In the genomic region with DNA sequence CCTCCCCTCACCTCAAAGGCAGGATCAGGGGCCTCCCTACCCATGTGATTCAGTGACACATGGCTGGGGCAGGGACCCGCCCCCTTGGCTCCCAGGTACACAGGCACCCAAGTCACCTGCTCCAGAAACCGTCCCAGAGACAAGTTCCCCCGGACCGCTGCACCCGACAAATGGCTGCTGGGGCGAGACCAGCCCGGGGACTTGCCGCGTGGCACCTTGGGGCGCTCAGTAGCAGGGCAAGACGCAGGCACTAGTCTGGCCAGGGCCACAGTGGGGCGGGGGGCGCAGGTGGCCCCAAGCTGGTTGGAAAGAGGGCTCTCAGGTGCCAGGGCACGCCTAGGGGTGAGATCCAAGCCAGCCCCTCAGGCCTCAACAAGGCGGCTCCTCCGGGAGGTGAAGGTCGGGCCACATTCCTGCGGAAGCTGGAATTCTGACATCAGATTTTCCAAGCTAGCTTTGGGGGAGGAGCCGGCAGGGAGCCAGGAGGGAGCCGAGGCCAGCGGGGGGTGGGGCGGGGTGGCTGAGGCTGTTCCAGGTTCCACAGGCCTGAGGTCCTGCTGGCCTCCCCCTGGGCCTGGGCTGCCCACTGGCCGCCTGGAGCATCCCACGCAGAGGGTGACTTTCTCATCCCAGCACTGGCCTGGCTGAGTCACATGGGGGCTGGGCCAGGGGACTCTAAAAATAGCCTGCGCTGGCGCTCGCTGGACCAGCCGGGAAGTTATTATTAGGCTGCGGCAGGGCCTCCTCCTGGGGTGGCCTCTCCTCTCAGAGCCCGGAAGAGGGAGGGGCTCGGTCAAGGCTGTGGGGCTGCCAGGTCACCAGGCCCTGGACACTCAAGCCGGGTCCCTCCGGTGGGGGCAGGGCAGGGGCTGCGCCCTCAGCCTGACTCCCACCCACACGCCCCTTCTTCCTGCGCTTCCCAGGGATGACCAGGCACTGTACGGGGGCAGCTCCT, we compare ENCODE assay signal across 8 cellular contexts. TPM values are rescaled to one million over a fixed set of nuclear protein-coding genes. Genes with fewer than 3 reads are reported as not detected.
A peak's percentile ranks its signal among the peaks of the same experiment; 100 is the strongest.
DNase-seq lines count a peak whose midpoint lies in the region; ATAC-seq, FAIRE-seq and TF ChIP-seq lines count a peak whose summit lies in the region.

No MANE protein-coding gene starts in this region.

- H3K4me3 Mint-ChIP-seq in activated CD8-positive, alpha-beta T cell treated with anti-CD3 and anti-CD28 coated beads, Interleukin-2, amount 10 ng/mL, durations not matched to agents 7 days and 5 days: no peak overlapping the region

- CTCF ChIA-PET in activated CD8-positive, alpha-beta T cell treated with anti-CD3 and anti-CD28 coated beads, Interleukin-2, amount 10 ng/mL, durations not matched to agents 7 days and 5 days (lab: Charles Lee): no interaction called here

- H3K9me3 ChIP-seq in esophagus squamous epithelium: no peaks in the 10 kb centered on the region

- intact Hi-C loops in esophagus squamous epithelium (cut with DNase I): no loop called here

- H3K36me3 ChIP-seq in esophagus squamous epithelium: no peaks in the 10 kb centered on the region

- peak overlapping the region; percentile 63 to 85 (median 84) for H3K27ac ChIP-seq in esophagus squamous epithelium

- ATAC-seq in GM18519 (IDR thresholded peaks at IDR 0.05; ENCODE audit: low FRiP score, unreplicated experiment) (no peak), GM21423 (IDR thresholded peaks at IDR 0.05; ENCODE audit: unreplicated experiment) (no peak)
- no peak for ATAC-seq in stimulated activated naive CD8-positive, alpha-beta T cell treated with anti-CD3 and anti-CD28 coated beads, Interleukin-15, Interleukin-2, amounts not matched to agents 100 U/mL and 50 U/mL, for 24 hours
- no peak for ATAC-seq in activated CD8-positive, alpha-beta T cell treated with anti-CD3 and anti-CD28 coated beads, Interleukin-2, amount 10 ng/mL, durations not matched to agents 7 days and 5 days

- H3K4me1 Mint-ChIP-seq in activated CD8-positive, alpha-beta T cell treated with anti-CD3 and anti-CD28 coated beads, Interleukin-2, amount 10 ng/mL, durations not matched to agents 7 days and 5 days (ENCODE audit: low read depth): no peaks in the 10 kb centered on the region

- TF ChIP-seq CTCF in esophagus squamous epithelium (IDR thresholded peaks at IDR 0.05): no peak

- peaks cover 0 to 31% (median 0%) of the 10 kb centered on the region in 4 donors for H3K27me3 ChIP-seq in esophagus squamous epithelium

- H3K4me3 ChIP-seq in esophagus squamous epithelium: peak overlapping the region in 1 of 4 donors; percentile 21

- POLR2A ChIA-PET in activated CD8-positive, alpha-beta T cell treated with anti-CD3 and anti-CD28 coated beads, Interleukin-2, amount 10 ng/mL, durations not matched to agents 7 days and 5 days (lab: Charles Lee): no interaction called here

- H3K27ac Mint-ChIP-seq in activated CD8-positive, alpha-beta T cell treated with anti-CD3 and anti-CD28 coated beads, Interleukin-2, amount 10 ng/mL, durations not matched to agents 7 days and 5 days: no peak overlapping the region

- DNase-seq in GM03348 (ENCODE audit: low spot score) (peak; percentile 98), RCC 7860 (ENCODE audit: low spot score) (peak; percentile 99), esophagus squamous epithelium (lab: John Stamatoyannopoulos, UW) (no peak), midbrain (lab: John Stamatoyannopoulos, UW) (peak; percentile 68)
- DNase-seq in stimulated activated naive CD8-positive, alpha-beta T cell treated with anti-CD3 and anti-CD28 coated beads, Interleukin-15, Interleukin-2, amounts not matched to agents 100 U/mL and 50 U/mL, for 24 hours: no peak
- no peak for DNase-seq in activated CD8-positive, alpha-beta T cell treated with anti-CD3 and anti-CD28 coated beads, Interleukin-2, amount 10 ng/mL, durations not matched to agents 7 days and 5 days

- WGBS in esophagus squamous epithelium, 2 donors: 17 to 20% methylated on average over 2 to 3 of the region's 37 CpGs

- peaks cover 28 to 68% (median 54%) of the 10 kb centered on the region in 3 donors for H3K4me1 ChIP-seq in esophagus squamous epithelium

- no peak for TF ChIP-seq POLR2A in esophagus squamous epithelium (IDR thresholded peaks at IDR 0.05)

- H3K36me3 Mint-ChIP-seq in activated CD8-positive, alpha-beta T cell treated with anti-CD3 and anti-CD28 coated beads, Interleukin-2, amount 10 ng/mL, durations not matched to agents 7 days and 5 days (ENCODE audit: low read depth): no peaks in the 10 kb centered on the region

- peak; percentile 95 for FAIRE-seq in RCC 7860 (lab: Jason Lieb, UNC)

- H3K9me3 Mint-ChIP-seq in activated CD8-positive, alpha-beta T cell treated with anti-CD3 and anti-CD28 coated beads, Interleukin-2, amount 10 ng/mL, durations not matched to agents 7 days and 5 days (ENCODE audit: insufficient read depth): no peaks in the 10 kb centered on the region

- peaks cover 3% of the 10 kb centered on the region for H3K27me3 Mint-ChIP-seq in activated CD8-positive, alpha-beta T cell treated with anti-CD3 and anti-CD28 coated beads, Interleukin-2, amount 10 ng/mL, durations not matched to agents 7 days and 5 days (ENCODE audit: low read depth)

RNA-seq across cellular contexts. Expression of a gene that starts 20.5 kb away (rescaled TPM):
- 10 to 100 TPM; 16.9 to 58.2 (median 29.5) TPM for total RNA-seq in esophagus squamous epithelium
- 1 to 10 TPM; 9.9 TPM for total RNA-seq in activated CD8-positive, alpha-beta T cell treated with anti-CD3 and anti-CD28 coated beads, Interleukin-2, amount 10 ng/mL, durations not matched to agents 7 days and 5 days

Comparison
In these comparisons a context has a peak if more than half of its experiments do, and no peak if none do; other contexts are left out.
1. DNase-seq: peak in GM03348 (single experiment), RCC 7860 (single experiment) and midbrain (single experiment); none in esophagus squamous epithelium (single experiment), stimulated activated naive CD8-positive, alpha-beta T cell treated with anti-CD3 and anti-CD28 coated beads, Interleukin-15, Interleukin-2, amounts not matched to agents 100 U/mL and 50 U/mL, for 24 hours (single experiment) and activated CD8-positive, alpha-beta T cell treated with anti-CD3 and anti-CD28 coated beads, Interleukin-2, amount 10 ng/mL, durations not matched to agents 7 days and 5 days (single experiment).